Comparison of ENCODE assay signal across 9 cellular contexts in the genomic region with DNA sequence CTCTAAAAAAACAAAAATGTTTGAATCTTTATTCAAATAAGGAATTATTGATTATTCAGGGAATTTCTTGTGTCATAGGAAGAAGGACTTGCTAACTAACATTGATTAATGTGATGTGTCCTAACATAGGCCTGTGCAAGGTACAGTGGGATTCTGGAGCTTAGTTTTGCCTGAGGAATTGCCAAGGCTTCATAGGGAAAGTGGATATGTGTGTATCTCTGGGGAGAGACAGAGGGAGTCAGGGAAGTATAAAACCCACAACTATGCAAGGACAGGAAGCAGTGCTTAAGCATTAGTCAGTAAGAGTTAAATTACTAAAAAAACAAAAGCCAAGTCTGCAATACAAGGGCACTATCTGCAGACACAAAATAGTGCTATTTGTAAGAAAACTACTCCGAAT. TPM values are rescaled to one million over a fixed set of nuclear protein-coding genes. Genes with fewer than 3 reads are reported as not detected.
DNase-seq lines count a peak whose midpoint lies in the region; ATAC-seq and TF ChIP-seq lines count a peak whose summit lies in the region.
"Had no signal": no experiment of that assay in that cellular context is flagged by ENCODE, and none has a peak within 500 bp of the region (broad histone marks: within the 10 kb centered on the region; RNA-seq: fewer than 3 reads in every experiment).

No MANE protein-coding gene starts in this region.

- POLR2A ChIA-PET in PC-9 (lab: Charles Lee; ENCODE audit: unreplicated experiment) = interaction anchor here (2.4 kb wide), 1 partner anchor 191 kb away, joined by 17 read pairs; a partner anchor contains a TSS

- TF ChIP-seq CTCF in PC-9 (conservative IDR thresholded peaks at IDR 0.05) (no peak), endothelial cell (IDR thresholded peaks at IDR 0.05; ENCODE audit: unreplicated experiment) (no peak), retinal pigment epithelial cell (conservative IDR thresholded peaks at IDR 0.05; ENCODE audit: low read depth, low read length) (no peak)

- H3K4me1 ChIP-seq in PC-9 (replicated peaks; ENCODE audit: insufficient read depth) = peaks cover 47% of the 10 kb centered on the region

- peak overlapping the region; percentile 81 for H3K4me2 ChIP-seq in PC-9

- DNase-seq in SKM-1 treated with dmso at 0.1 percent for 144 hours (lab: John Stamatoyannopoulos, UW; ENCODE audit: unreplicated experiment) = peak; percentile 44
- DNase-seq in SKM-1 (lab: John Stamatoyannopoulos, UW; ENCODE audit: unreplicated experiment) = no peak
- peak in 1 of 2 experiments; percentile 87 for DNase-seq in PC-9
- no peak for DNase-seq in endothelial cell (ENCODE audit: low spot score)
- DNase-seq in retinal pigment epithelial cell (ENCODE audit: low read depth) = peak; percentile 54
- no peak for DNase-seq in sciatic nerve (ENCODE audit: low spot score)
- DNase-seq in putamen (ENCODE audit: low spot score) = no peak

- H3K79me2 ChIP-seq in PC-9 (ENCODE audit: low read depth) = peaks cover 24% of the 10 kb centered on the region

- H2AFZ ChIP-seq in PC-9 = no peak overlapping the region

- peaks cover 42% of the 10 kb centered on the region for H3K4me1 Mint-ChIP-seq in endothelial cell (ENCODE audit: unreplicated experiment)

- H3K36me3 Mint-ChIP-seq in endothelial cell (ENCODE audit: low read depth, unreplicated experiment) = peaks cover 4% of the 10 kb centered on the region

- ATAC-seq in sciatic nerve (no peak), GM21737 (IDR thresholded peaks at IDR 0.05; ENCODE audit: unreplicated experiment) (no peak)

- intact Hi-C loops in PC-9 (cut with micrococcal nuclease; ENCODE audit: unreplicated experiment) = loop anchor here (1.0 to 5.0 kb wide), 2 partner anchors 60 to 192 kb away; a partner anchor contains a TSS
- intact Hi-C loops in sciatic nerve (cut with DNase I) = no loop called here

- peak overlapping the region; percentile 91 for H3K27ac ChIP-seq in PC-9

- H3K36me3 ChIP-seq in PC-9 (ENCODE audit: low read depth) = no peaks in the 10 kb centered on the region

- H3K9me3 Mint-ChIP-seq in endothelial cell (ENCODE audit: unreplicated experiment) = no peaks in the 10 kb centered on the region

- peak overlapping the region; percentile 29 for H3K4me3 Mint-ChIP-seq in endothelial cell (ENCODE audit: unreplicated experiment)

- peaks cover 39% of the 10 kb centered on the region for H3F3A ChIP-seq in PC-9 (ENCODE audit: insufficient read depth, low read depth)

- CTCF ChIA-PET in PC-9 (lab: Charles Lee) = no interaction called here

- H3K9me2 ChIP-seq in PC-9 (ENCODE audit: insufficient read depth) = no peaks in the 10 kb centered on the region

- H3K27ac Mint-ChIP-seq in endothelial cell (ENCODE audit: unreplicated experiment) = peak overlapping the region; percentile 86

- H3K27me3 Mint-ChIP-seq in endothelial cell (ENCODE audit: unreplicated experiment) = peaks cover 8% of the 10 kb centered on the region

- no TSS peak for BruUV-seq in PC-9 (replicated peaks; lab: Mats Ljungman, UMichigan)

- no peaks in the 10 kb centered on the region for H4K20me1 ChIP-seq in PC-9 (ENCODE audit: insufficient read depth)

- H3K27me3 ChIP-seq in PC-9 (ENCODE audit: insufficient read depth, low read depth) = no peaks in the 10 kb centered on the region

- H3K9me3 ChIP-seq in PC-9 (ENCODE audit: insufficient read depth, low read depth) = no peaks in the 10 kb centered on the region

- H3K4me3 ChIP-seq in PC-9 = peak overlapping the region; percentile 33; the same call in 1 of the 2 replicates
- H3K4me3 ChIP-seq in retinal pigment epithelial cell (ENCODE audit: low read length) = no peak overlapping the region
- H3K4me3 ChIP-seq: skin epidermis had no signal

RNA-seq across cellular contexts. Expression of a gene that starts 59.6 kb away (rescaled TPM):
- total RNA-seq in PC-9 (2021) (14.1 and 14.3 TPM in 2 replicates), endothelial cell (ENCODE audit: unreplicated experiment) (22.7 TPM), sciatic nerve (22.1 TPM)

Comparison
In these comparisons a context has a peak if more than half of its experiments do, and no peak if none do; other contexts are left out.
1. DNase-seq: peak in SKM-1 treated with dmso at 0.1 percent for 144 hours (single experiment) and retinal pigment epithelial cell (single experiment); none in SKM-1 (single experiment), endothelial cell (single experiment), sciatic nerve (single experiment) and putamen (single experiment).